In the genomic region with DNA sequence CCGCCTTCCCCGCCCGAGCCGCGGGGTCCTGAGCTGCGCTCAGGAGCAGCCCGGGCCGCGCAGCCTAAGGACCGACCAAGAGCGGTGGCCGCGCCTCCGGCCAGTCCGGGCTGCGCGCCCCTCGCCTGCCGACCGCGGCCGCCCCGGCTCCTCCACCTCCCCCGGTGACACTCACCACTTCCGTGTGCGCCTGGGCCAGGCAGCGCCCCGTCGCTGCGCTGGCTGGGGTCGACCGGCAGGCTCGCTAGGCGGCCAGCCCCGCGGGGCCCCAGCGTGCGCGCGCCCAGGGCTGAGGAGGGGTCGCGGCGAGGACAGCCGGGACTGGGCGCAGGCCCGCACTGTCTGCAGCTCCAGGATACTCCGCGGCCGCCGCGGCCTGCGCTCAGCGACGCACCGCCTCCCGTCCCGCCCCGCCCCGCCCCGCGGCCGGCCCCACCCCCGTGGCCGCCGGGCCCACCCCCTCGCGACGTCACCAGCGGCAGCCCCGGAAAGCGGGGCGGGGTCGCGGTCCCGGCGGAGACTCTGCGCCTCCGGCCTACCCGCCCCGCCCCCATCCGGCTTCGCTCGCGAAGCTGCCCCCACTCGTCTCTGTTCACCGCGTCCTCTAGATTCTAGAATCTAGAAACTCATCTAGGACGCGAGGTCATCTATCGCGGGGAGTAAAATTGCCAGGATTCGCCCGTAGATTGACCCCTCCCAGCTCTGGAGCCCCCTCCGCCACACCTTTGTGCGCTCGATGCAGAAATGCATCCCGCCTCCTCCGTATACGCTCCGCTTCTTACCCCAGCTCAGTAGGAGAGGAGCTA, we compare ENCODE assay signal across 8 cellular contexts. TPM values are rescaled to one million over a fixed set of nuclear protein-coding genes. Genes with fewer than 3 reads are reported as not detected.
DNase-seq lines count a peak whose midpoint lies in the region; ATAC-seq and TF ChIP-seq lines count a peak whose summit lies in the region.

Gene JAK1, minus strand, starts transcription at position 392 of the 806 bp plus-strand sequence. CDS start 80,285 bp downstream, outside the sequence.

- peak; percentile 91 to 96 for TF ChIP-seq POLR2A in uterus (IDR thresholded peaks at IDR 0.05)

- no peaks in the 10 kb centered on the region for H3K27me3 ChIP-seq in right cardiac atrium (ENCODE audit: control insufficient read depth, insufficient read depth)
- H3K27me3 ChIP-seq in rectal smooth muscle tissue (ENCODE audit: control insufficient read depth, insufficient read depth, low read length): no peaks in the 10 kb centered on the region
- H3K27me3 ChIP-seq in uterus: no peaks in the 10 kb centered on the region

- under 1% methylated on average over 100 of the region's 100 CpGs for WGBS in right cardiac atrium

- H3K4me1 ChIP-seq in right cardiac atrium (ENCODE audit: control insufficient read depth, insufficient read depth, low read length): peaks cover 6% of the 10 kb centered on the region
- peaks cover 10% of the 10 kb centered on the region for H3K4me1 ChIP-seq in rectal smooth muscle tissue (ENCODE audit: control insufficient read depth, insufficient read depth, low read length)
- H3K4me1 ChIP-seq in uterus: peaks cover 0 to 3% of the 10 kb centered on the region in 2 donors

- peak in 2 of 4 experiments; percentile 5 to 41 for TF ChIP-seq CTCF in uterus (IDR thresholded peaks at IDR 0.05)

- H3K4me3 ChIP-seq in right cardiac atrium (ENCODE audit: low read length) (peak within 1 kb of the TSS; percentile 99), rectal smooth muscle tissue (ENCODE audit: low read length) (peak within 1 kb of the TSS; percentile 92), uterus (peak within 1 kb of the TSS; percentile 59 to 83)

- DNase-seq in NCI-H1417 treated with DMSO at 0.1 percent for 48 hours (lab: John Stamatoyannopoulos, UW) (peak; percentile 42), right cardiac atrium (peak; percentile 91 to 97 (median 96)), uterus (peak; percentile 86)

- H3K9ac ChIP-seq in rectal smooth muscle tissue (ENCODE audit: low read length): peak within 1 kb of the TSS; percentile 98

- no peaks in the 10 kb centered on the region for H3K9me3 ChIP-seq in right cardiac atrium (ENCODE audit: control insufficient read depth, low read length)
- H3K9me3 ChIP-seq in uterus: no peaks in the 10 kb centered on the region

- H3K36me3 ChIP-seq in rectal smooth muscle tissue (ENCODE audit: control insufficient read depth, insufficient read depth, low read length) (no peaks in the 10 kb centered on the region), uterus (no peaks in the 10 kb centered on the region)

- intact Hi-C loops in T-helper 2 cell treated with Interferon-gamma antibody and Interleukin-4, amounts not matched to agents 100 ng/mL and 5 ng/mL, for 36 hours (cut with micrococcal nuclease): loop anchor here (1.0 to 10.0 kb wide), 7 partner anchors 36 to 1958 kb away; partner anchors contain the start of genes AK4, DNAI4, LEPR and LEPROT
- intact Hi-C loops in right cardiac atrium (cut with DNase I) (loop anchor here in 3 of 4 donors (10.0 kb wide), 3 partner anchors 72 to 222 kb away; partner anchors contain the start of gene RAVER2 (in 1 of the 3)), uterus (cut with DNase I; ENCODE audit: low total_unique reads) (no loop called here)

- ATAC-seq in GM18498 (IDR thresholded peaks at IDR 0.05; ENCODE audit: unreplicated experiment) (peak; percentile 85), HG02798 (IDR thresholded peaks at IDR 0.05; ENCODE audit: poor library complexity, unreplicated experiment) (peak; percentile 83), right cardiac atrium (peak; percentile 94 to 95)

- peak within 1 kb of the TSS; percentile 83 for H3K27ac ChIP-seq in angular gyrus (ENCODE audit: low read depth, low read length)
- H3K27ac ChIP-seq in right cardiac atrium (ENCODE audit: low read length): peak within 1 kb of the TSS; percentile 98
- H3K27ac ChIP-seq in rectal smooth muscle tissue (ENCODE audit: low read depth, low read length): peak within 1 kb of the TSS; percentile 94
- peak within 1 kb of the TSS; percentile 90 to 94 for H3K27ac ChIP-seq in uterus

RNA-seq across cellular contexts. Expression of gene JAK1, which starts in this region (rescaled TPM):
- total RNA-seq in T-helper 2 cell treated with Interferon-gamma antibody and Interleukin-4, amounts not matched to agents 100 ng/mL and 5 ng/mL, for 36 hours: 156 and 165 TPM in 2 replicates
- 100 to 1,000 TPM in 1 of 4 donors, 10 to 100 TPM in 3; 76.6 to 106 (median 88.0) TPM for total RNA-seq in right cardiac atrium
- 33.1 TPM for polyA plus RNA-seq in right cardiac atrium
- 100 to 1,000 TPM in 3 of 4 donors, 10 to 100 TPM in 1; 70.9 to 136 (median 125) TPM for total RNA-seq in uterus

Comparison
In these comparisons a context has a peak if more than half of its experiments do, and no peak if none do; other contexts are left out.
1. Peak in every context shown above with its lines: DNase-seq, ATAC-seq, H3K4me3 ChIP-seq and H3K27ac ChIP-seq.
2. DNase-seq: peak in every context shown above with its lines; median percentile 96 in right cardiac atrium; 86 in uterus; 42 in NCI-H1417 treated with DMSO at 0.1 percent for 48 hours.